16 cellular contexts compared by ENCODE assay signal in genomic region chr7:47352394-47352968, GRCh38.
"Had no signal": no experiment of that assay in that cellular context is flagged by ENCODE, and none has a peak within 500 bp of the region (broad histone marks: within the 10 kb centered on the region; RNA-seq: fewer than 3 reads in every experiment).

No MANE protein-coding gene starts in this region.

- H3K4me3 Mint-ChIP-seq: immature natural killer cell, memory B cell, mesothelial cell of epicardium, nephron had no signal

- H3K27me3 Mint-ChIP-seq: memory B cell had no signal

- H3K27ac Mint-ChIP-seq: immature natural killer cell, memory B cell, nephron had no signal

- H3K9me3 Mint-ChIP-seq: immature natural killer cell, memory B cell, mesothelial cell of epicardium, nephron had no signal

- H3K36me3 Mint-ChIP-seq: immature natural killer cell had no signal

- H3K4me1 Mint-ChIP-seq: immature natural killer cell had no signal

- H2AFZ ChIP-seq: parathyroid adenoma had no signal

- H3K27me3 ChIP-seq: esophagus squamous epithelium, right lobe of liver had no signal

- H3K9me3 ChIP-seq: esophagus squamous epithelium, left ventricle myocardium inferior, lower lobe of right lung, prostate gland, right lobe of liver had no signal

- H3K4me1 ChIP-seq: prostate gland, right lobe of liver had no signal

- H3K27ac ChIP-seq: esophagus squamous epithelium, left ventricle myocardium inferior, lower lobe of right lung, parathyroid adenoma, prostate gland, right lobe of liver had no signal

- DNase-seq: dermis blood vessel endothelial cell; esophagus squamous epithelium; foreskin fibroblast; left ventricle myocardium inferior; lower lobe of right lung; stimulated activated CD4-positive, alpha-beta T cell treated with anti-CD3 and anti-CD28 coated beads, Interleukin-15, amount 100 ng/mL, for 24 hours; stimulated activated CD4-positive, alpha-beta T cell treated with anti-CD3 and anti-CD28 coated beads, Interleukin-2, amount 100 ng/mL, for 24 hours; stimulated activated CD4-positive, alpha-beta T cell treated with anti-CD3 and anti-CD28 coated beads, Interleukin-4, amount 100 ng/mL, for 4 hours; stimulated activated naive CD4-positive, alpha-beta T cell had no signal

- H3K36me3 ChIP-seq: esophagus squamous epithelium, left ventricle myocardium inferior, prostate gland had no signal

- H3K4me3 ChIP-seq: esophagus squamous epithelium, left ventricle myocardium inferior, lower lobe of right lung, prostate gland, right lobe of liver had no signal

- H3K9ac ChIP-seq: parathyroid adenoma had no signal
